5 cellular contexts compared by ENCODE assay signal in the genomic region with DNA sequence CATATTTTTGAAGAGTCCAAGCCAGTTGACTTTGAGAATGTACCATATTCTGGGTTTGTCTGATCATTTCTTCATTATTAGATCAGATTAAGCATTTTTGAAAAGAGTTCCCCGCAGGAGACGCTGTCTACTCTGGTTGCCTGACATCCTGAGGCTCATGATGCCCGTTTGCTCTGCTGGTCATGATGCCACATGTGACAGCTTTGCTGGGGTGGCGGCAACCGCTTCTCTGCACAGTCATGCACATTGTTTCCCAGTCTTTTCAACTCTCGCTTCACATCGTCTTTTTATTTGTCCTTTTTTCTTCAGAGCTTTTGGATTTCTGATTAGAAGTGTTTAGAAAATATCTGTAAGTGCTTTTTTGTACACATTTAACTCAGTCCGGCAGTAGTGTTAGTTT.
"Had no signal": no experiment of that assay in that cellular context is flagged by ENCODE, and none has a peak within 500 bp of the region (broad histone marks: within the 10 kb centered on the region; RNA-seq: fewer than 3 reads in every experiment).

No MANE protein-coding gene starts in this region.

- DNase-seq: IMR-90, KBM-7 had no signal

- FAIRE-seq: HepG2, HTR-8/SVneo, K562 had no signal
